8 cellular contexts compared by ENCODE assay signal in the genomic region with DNA sequence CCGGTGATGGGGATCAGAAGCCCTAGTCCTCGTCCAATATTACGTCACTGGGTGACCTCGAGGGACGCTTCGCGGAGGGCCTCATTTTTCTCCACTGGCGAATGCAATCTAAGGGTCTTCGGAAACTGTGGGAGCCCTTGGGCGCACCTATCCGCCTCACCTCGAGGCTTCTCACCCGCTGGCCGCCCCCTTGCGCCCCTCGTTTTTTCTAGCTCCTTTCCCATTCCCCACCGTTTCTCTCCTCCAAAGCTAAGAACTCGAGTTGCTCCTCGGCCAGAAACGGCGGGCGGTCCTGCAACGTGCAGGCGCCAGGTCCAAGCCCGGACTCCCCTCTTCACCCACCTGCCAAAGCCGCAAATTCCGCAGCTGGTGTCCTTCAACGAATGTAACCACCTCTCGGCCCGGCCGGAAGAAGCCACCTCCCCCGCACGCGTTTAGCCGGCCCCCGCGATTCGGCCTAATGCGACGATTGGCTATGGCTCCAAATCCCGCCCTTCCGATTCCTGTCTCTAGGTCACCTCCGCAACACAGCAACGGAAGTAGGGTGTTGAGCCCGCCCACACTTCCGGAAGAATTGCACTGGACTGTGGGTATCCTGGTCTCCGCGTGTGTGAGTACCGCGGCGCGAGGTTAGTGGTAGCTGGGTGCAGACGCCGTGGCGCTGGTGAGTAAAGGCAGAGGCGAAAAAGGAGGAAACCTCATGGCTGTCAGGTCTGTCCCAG. TPM values are rescaled to one million over a fixed set of nuclear protein-coding genes. Genes with fewer than 3 reads are reported as not detected.
A peak's percentile ranks its signal among the peaks of the same experiment; 100 is the strongest.
DNase-seq lines count a peak whose midpoint lies in the region; FAIRE-seq and TF ChIP-seq lines count a peak whose summit lies in the region.

A gene with protein sequence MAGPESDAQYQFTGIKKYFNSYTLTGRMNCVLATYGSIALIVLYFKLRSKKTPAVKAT (minus strand): TSS at position 409 of the 722 bp plus-strand sequence. CDS start 4,018 bp downstream, outside the sequence.
A gene with protein sequence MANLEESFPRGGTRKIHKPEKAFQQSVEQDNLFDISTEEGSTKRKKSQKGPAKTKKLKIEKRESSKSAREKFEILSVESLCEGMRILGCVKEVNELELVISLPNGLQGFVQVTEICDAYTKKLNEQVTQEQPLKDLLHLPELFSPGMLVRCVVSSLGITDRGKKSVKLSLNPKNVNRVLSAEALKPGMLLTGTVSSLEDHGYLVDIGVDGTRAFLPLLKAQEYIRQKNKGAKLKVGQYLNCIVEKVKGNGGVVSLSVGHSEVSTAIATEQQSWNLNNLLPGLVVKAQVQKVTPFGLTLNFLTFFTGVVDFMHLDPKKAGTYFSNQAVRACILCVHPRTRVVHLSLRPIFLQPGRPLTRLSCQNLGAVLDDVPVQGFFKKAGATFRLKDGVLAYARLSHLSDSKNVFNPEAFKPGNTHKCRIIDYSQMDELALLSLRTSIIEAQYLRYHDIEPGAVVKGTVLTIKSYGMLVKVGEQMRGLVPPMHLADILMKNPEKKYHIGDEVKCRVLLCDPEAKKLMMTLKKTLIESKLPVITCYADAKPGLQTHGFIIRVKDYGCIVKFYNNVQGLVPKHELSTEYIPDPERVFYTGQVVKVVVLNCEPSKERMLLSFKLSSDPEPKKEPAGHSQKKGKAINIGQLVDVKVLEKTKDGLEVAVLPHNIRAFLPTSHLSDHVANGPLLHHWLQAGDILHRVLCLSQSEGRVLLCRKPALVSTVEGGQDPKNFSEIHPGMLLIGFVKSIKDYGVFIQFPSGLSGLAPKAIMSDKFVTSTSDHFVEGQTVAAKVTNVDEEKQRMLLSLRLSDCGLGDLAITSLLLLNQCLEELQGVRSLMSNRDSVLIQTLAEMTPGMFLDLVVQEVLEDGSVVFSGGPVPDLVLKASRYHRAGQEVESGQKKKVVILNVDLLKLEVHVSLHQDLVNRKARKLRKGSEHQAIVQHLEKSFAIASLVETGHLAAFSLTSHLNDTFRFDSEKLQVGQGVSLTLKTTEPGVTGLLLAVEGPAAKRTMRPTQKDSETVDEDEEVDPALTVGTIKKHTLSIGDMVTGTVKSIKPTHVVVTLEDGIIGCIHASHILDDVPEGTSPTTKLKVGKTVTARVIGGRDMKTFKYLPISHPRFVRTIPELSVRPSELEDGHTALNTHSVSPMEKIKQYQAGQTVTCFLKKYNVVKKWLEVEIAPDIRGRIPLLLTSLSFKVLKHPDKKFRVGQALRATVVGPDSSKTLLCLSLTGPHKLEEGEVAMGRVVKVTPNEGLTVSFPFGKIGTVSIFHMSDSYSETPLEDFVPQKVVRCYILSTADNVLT (N-terminal part only) (plus strand): TSS at position 560 of the 722 bp plus-strand sequence. CDS start 1,801 bp downstream, outside the sequence.

- peaks cover 56% of the 10 kb centered on the region for H3K4me1 ChIP-seq in Loucy (ENCODE audit: insufficient read depth, low read length, poor library complexity, severe bottlenecking)
- H3K4me1 ChIP-seq in stomach: peaks cover 25 to 53% (median 43%) of the 10 kb centered on the region in 4 donors

- no peaks in the 10 kb centered on the region for H3F3A ChIP-seq in Loucy (ENCODE audit: low read depth)

- FAIRE-seq in H54 (lab: Jason Lieb, UNC): peak; percentile 92

- peak within 1 kb of the TSS; percentile 94 for H3K9ac ChIP-seq in Loucy (ENCODE audit: low read depth, low read length, poor library complexity, severe bottlenecking)

- H3K4me3 ChIP-seq in Loucy (ENCODE audit: low read length, poor library complexity, severe bottlenecking) (peak within 1 kb of the TSS; percentile 92), fibroblast of the aortic adventitia (ENCODE audit: low read depth, low read length) (peak within 1 kb of the TSS; percentile 100), stomach (peak within 1 kb of the TSS; percentile 78 to 96 (median 89))

- peak; percentile 37 for TF ChIP-seq EP300 in stomach (IDR thresholded peaks at IDR 0.05)

- WGBS in stomach, 5 donors: 0 to 1% (median 0%) methylated on average over 23 to 56 of the region's 56 CpGs

- H3K4me3 Mint-ChIP-seq in nephron progenitor cell: peak within 1 kb of the TSS; percentile 100

- H4K20me1 ChIP-seq in Loucy (ENCODE audit: insufficient read depth, low read length, poor library complexity, severe bottlenecking): peaks cover 27% of the 10 kb centered on the region

- H3K4me2 ChIP-seq in Loucy (ENCODE audit: low read depth, low read length, poor library complexity, severe bottlenecking): peak within 1 kb of the TSS; percentile 94

- TF ChIP-seq CTCF in Loucy (conservative IDR thresholded peaks at IDR 0.05; ENCODE audit: low read length) (peak; percentile 43), fibroblast of the aortic adventitia (IDR thresholded peaks at IDR 0.05; ENCODE audit: insufficient read depth, low read length) (peak; percentile 37), nephron progenitor cell (IDR thresholded peaks at IDR 0.05) (no peak), stomach (IDR thresholded peaks at IDR 0.05) (no peak)

- intact Hi-C loops in stomach (cut with DNase I; ENCODE audit: low total_unique reads): no loop called here

- no peaks in the 10 kb centered on the region for H3K9me2 ChIP-seq in Loucy (replicated peaks; ENCODE audit: low read depth, low read length)

- DNase-seq in ELR (ENCODE audit: low read depth) (peak; percentile 99), H54 (ENCODE audit: insufficient read length, low spot score) (peak; percentile 93), SHP77 (lab: John Stamatoyannopoulos, UW) (peak; percentile 98), fibroblast of the aortic adventitia (ENCODE audit: low read depth) (peak; percentile 97), nephron progenitor cell (peak; percentile 95), stomach (peak; percentile 99)
- peak; percentile 99 for DNase-seq in activated effector memory CD4-positive, alpha-beta T cell treated with anti-CD3 and anti-CD28 coated beads, Interleukin-2, amount 50 U/mL, for 16 hours

- H3K36me3 ChIP-seq in Loucy (ENCODE audit: insufficient read depth, low read length) (peaks cover 1% of the 10 kb centered on the region; the same call in 1 of the 2 replicates), stomach (peaks cover 29 to 49% (median 46%) of the 10 kb centered on the region in 4 donors)

- H3K36me3 Mint-ChIP-seq in nephron progenitor cell (ENCODE audit: low read depth): peaks cover 53% of the 10 kb centered on the region

- peak within 1 kb of the TSS; percentile 81 to 90 (median 88) for H3K27ac ChIP-seq in stomach

- TF ChIP-seq POLR2A in H54 (IDR thresholded peaks at IDR 0.05; ENCODE audit: low read depth, low read length) (peak; percentile 94), stomach (IDR thresholded peaks at IDR 0.05) (peak in 1 of 4 donors; percentile 35)

- H3K27me3 Mint-ChIP-seq in nephron progenitor cell (ENCODE audit: low read depth, poor library complexity): peaks cover 5% of the 10 kb centered on the region

- H3K27ac Mint-ChIP-seq in nephron progenitor cell: peak within 1 kb of the TSS; percentile 99

- H3K4me1 Mint-ChIP-seq in nephron progenitor cell: peaks cover 57% of the 10 kb centered on the region

- peaks cover 90% of the 10 kb centered on the region for H3K79me2 ChIP-seq in Loucy (ENCODE audit: insufficient read depth, low read length)

- no peaks in the 10 kb centered on the region for H3K9me3 Mint-ChIP-seq in nephron progenitor cell

- peak within 1 kb of the TSS; percentile 78 for H2AFZ ChIP-seq in Loucy (ENCODE audit: low read length)

- H3K9me3 ChIP-seq in Loucy (ENCODE audit: insufficient read depth, low read depth, low read length): no peaks in the 10 kb centered on the region
- no peaks in the 10 kb centered on the region for H3K9me3 ChIP-seq in stomach

- H3K27me3 ChIP-seq in Loucy (ENCODE audit: insufficient read depth, low read length, poor library complexity, severe bottlenecking) (no peaks in the 10 kb centered on the region), stomach (no peaks in the 10 kb centered on the region)

RNA-seq across cellular contexts. Expression of the first gene that starts in this region (rescaled TPM):
- total RNA-seq in fibroblast of the aortic adventitia (ENCODE audit: low replicate concordance): 159 and 387 TPM in 2 replicates
- 100 to 1,000 TPM in 4 of 5 donors, 10 to 100 TPM in 1; 26.4 to 550 (median 195) TPM for total RNA-seq in stomach
- polyA plus RNA-seq in stomach: 1,000 to 10,000 TPM in 2 of 3 donors, 100 to 1,000 TPM in 1; 891 to 1,448 (median 1,292) TPM

RNA-seq across cellular contexts. Expression of the second gene that starts in this region (rescaled TPM):
- total RNA-seq in fibroblast of the aortic adventitia (ENCODE audit: low replicate concordance) (33.9 and 38.4 TPM in 2 replicates), stomach (10 to 100 TPM in 4 of 5 donors, 1 to 10 TPM in 1; 2.3 to 28.0 (median 17.9) TPM)
- 10 to 100 TPM in 2 of 3 donors, 1 to 10 TPM in 1; 9.5 to 11.7 (median 10.5) TPM for polyA plus RNA-seq in stomach

Comparison
In these comparisons a context has a peak if more than half of its experiments do, and no peak if none do; other contexts are left out.
1. Peak in every context shown above with its lines: DNase-seq, H3K4me3 ChIP-seq and H3K27ac ChIP-seq.
2. CTCF ChIP-seq: peak in Loucy (single experiment) and fibroblast of the aortic adventitia (single experiment); none in nephron progenitor cell (single experiment) and stomach (0 of 7).